8 cellular contexts compared by ENCODE assay signal in genomic region chr3:185935465-185936263, GRCh38. TPM values are rescaled to one million over a fixed set of nuclear protein-coding genes. Genes with fewer than 3 reads are reported as not detected.
DNase-seq lines count a peak whose midpoint lies in the region; ATAC-seq, FAIRE-seq and TF ChIP-seq lines count a peak whose summit lies in the region.

No MANE protein-coding gene starts in this region.

- peaks cover 53% of the 10 kb centered on the region for H3K4me1 ChIP-seq in PC-3 (ENCODE audit: insufficient read depth, low read length)
- peaks cover 21% of the 10 kb centered on the region for H3K4me1 ChIP-seq in rectal smooth muscle tissue (ENCODE audit: control insufficient read depth, insufficient read depth, low read length)

- no peak for DNase-seq in GM18507 (ENCODE audit: extremely low spot score, insufficient read length, low read depth)
- DNase-seq in PC-3, result no peak
- peak; percentile 37 to 64 for DNase-seq in erythroblast (lab: John Stamatoyannopoulos, UW)
- DNase-seq in NCI-H2029 (lab: John Stamatoyannopoulos, UW), result no peak
- no peak for DNase-seq in activated effector memory CD4-positive, alpha-beta T cell treated with Interleukin-2 at 50 U/mL for 16 hours

- no peak for TF ChIP-seq CTCF in PC-3 (conservative IDR thresholded peaks at IDR 0.05; ENCODE audit: low read depth, low read length)

- peak overlapping the region; percentile 89 for H3K4me3 ChIP-seq in PC-3 (ENCODE audit: low read length)
- H3K4me3 ChIP-seq in rectal smooth muscle tissue (ENCODE audit: low read length), result peak overlapping the region; percentile 100

- peak overlapping the region; percentile 99 for H3K9ac ChIP-seq in PC-3 (ENCODE audit: low read length)
- H3K9ac ChIP-seq in rectal smooth muscle tissue (ENCODE audit: low read length), result peak overlapping the region; percentile 38

- POLR2A ChIA-PET in PC-3 (lab: Charles Lee; ENCODE audit: unreplicated experiment), result interaction anchor here (0.6 to 1.0 kb wide), 3 partner anchors 115 to 490 kb away, joined by 3 to 6 read pairs (median 4); no protein-coding TSS in a partner anchor

- H3K36me3 ChIP-seq in PC-3 (ENCODE audit: low read depth, low read length) (peaks cover 52% of the 10 kb centered on the region), rectal smooth muscle tissue (ENCODE audit: control insufficient read depth, insufficient read depth, low read length) (peaks cover 4% of the 10 kb centered on the region)

- peaks cover 14% of the 10 kb centered on the region for H3F3A ChIP-seq in PC-3 (ENCODE audit: low read length, unreplicated experiment)

- H3K4me2 ChIP-seq in PC-3 (ENCODE audit: low read length), result peak overlapping the region; percentile 93

- TSS peak; percentile 87 for BruUV-seq in PC-3 (replicated peaks; lab: Mats Ljungman, UMichigan)

- peaks cover 78% of the 10 kb centered on the region for H3K79me2 ChIP-seq in PC-3 (ENCODE audit: low read length)

- peaks cover 65% of the 10 kb centered on the region for H4K20me1 ChIP-seq in PC-3 (ENCODE audit: low read length)

- FAIRE-seq in GM18507 (lab: Jason Lieb, UNC), result peak; percentile 67

- CTCF ChIA-PET in PC-3 (lab: Charles Lee), result interaction anchor here (0.5 kb wide), 1 partner anchor 201 kb away, joined by 5 read pairs; no protein-coding TSS in a partner anchor

- H3K27me3 ChIP-seq in PC-3 (ENCODE audit: low read length), result no peaks in the 10 kb centered on the region
- H3K27me3 ChIP-seq in rectal smooth muscle tissue (ENCODE audit: control insufficient read depth, insufficient read depth, low read length), result no peaks in the 10 kb centered on the region

- ATAC-seq in PC-3 (no peak), GM21576 (IDR thresholded peaks at IDR 0.05; ENCODE audit: unreplicated experiment) (no peak), HG02852 (IDR thresholded peaks at IDR 0.05; ENCODE audit: unreplicated experiment) (no peak)

- H3K9me2 ChIP-seq in PC-3 (replicated peaks; ENCODE audit: low read length), result no peaks in the 10 kb centered on the region

- H3K27ac ChIP-seq in PC-3 (ENCODE audit: low read length) (peak overlapping the region; percentile 88; the same call in 1 of the 2 replicates), rectal smooth muscle tissue (ENCODE audit: low read depth, low read length) (peak overlapping the region; percentile 100)

- intact Hi-C loops in PC-3 (cut with micrococcal nuclease), result loop anchor here (2.0 kb wide), 1 partner anchor 111 kb away; the partner anchor contains the start of gene IGF2BP2

- H2AFZ ChIP-seq in PC-3 (ENCODE audit: low read length), result no peak overlapping the region

- TF ChIP-seq POLR2A in erythroblast (IDR thresholded peaks at IDR 0.05; ENCODE audit: low read length), result no peak

- no peaks in the 10 kb centered on the region for H3K9me3 ChIP-seq in PC-3 (ENCODE audit: low read length)

RNA-seq across cellular contexts. Expression of gene TRA2B, which starts 2.1 kb away (rescaled TPM):
- 279 and 287 TPM in 2 replicates for total RNA-seq in PC-3 (2014; rRNA removed)

Comparison
In these comparisons a context has a peak if more than half of its experiments do, and no peak if none do; other contexts are left out.
1. DNase-seq: peak in erythroblast (2 of 2); none in GM18507 (single experiment), PC-3 (single experiment), NCI-H2029 (single experiment) and activated effector memory CD4-positive, alpha-beta T cell treated with Interleukin-2 at 50 U/mL for 16 hours (single experiment).